10 cellular contexts compared by ENCODE assay signal in the genomic region with DNA sequence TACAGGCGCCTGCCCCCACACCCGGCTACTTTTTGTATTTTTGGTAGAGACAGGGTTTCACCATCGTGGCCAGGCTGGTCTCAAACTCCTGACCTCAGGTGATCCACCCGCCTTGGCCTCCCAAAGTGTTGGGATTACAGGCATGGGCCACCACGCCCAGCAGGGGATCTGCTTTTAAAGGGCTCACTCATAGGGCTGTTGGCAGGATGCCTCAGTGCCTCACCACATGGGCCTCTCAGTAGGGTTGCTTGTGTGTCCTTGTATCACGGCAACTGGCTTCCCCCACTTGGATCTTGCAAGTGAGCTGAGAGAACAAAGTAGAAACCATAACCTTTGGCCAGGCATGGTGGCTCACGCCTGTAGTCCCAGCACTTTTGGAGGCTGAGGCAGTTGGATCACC. TPM values are rescaled to one million over a fixed set of nuclear protein-coding genes. Genes with fewer than 3 reads are reported as not detected.
DNase-seq lines count a peak whose midpoint lies in the region; ATAC-seq, FAIRE-seq and TF ChIP-seq lines count a peak whose summit lies in the region.
"Not testable (repeated sequence)": the region's sequence is repeated elsewhere in the genome, so short reads cannot be mapped to it uniquely, and the experiment has no call there.
"Had no signal": no experiment of that assay in that cellular context is flagged by ENCODE, and none has a peak within 500 bp of the region (broad histone marks: within the 10 kb centered on the region; RNA-seq: fewer than 3 reads in every experiment).

No MANE protein-coding gene starts in this region.

- H4K5ac ChIP-seq in IMR-90 (ENCODE audit: low read depth, low read length) = not testable (repeated sequence)

- 100% methylated on average over 1 of the region's 7 CpGs; no CpG with 5 or more reads in 1 of the 2 experiments for WGBS in IMR-90 (ENCODE audit: extremely low coverage in 2 of 2, insufficient read length in 1 of 2), 2 experiments

- not testable (repeated sequence) for H3K4me3 ChIP-seq in IMR-90 (ENCODE audit: insufficient read depth, low read depth, low read length)

- not testable (repeated sequence) for H3K27ac Mint-ChIP-seq in chondrocyte (ENCODE audit: unreplicated experiment)

- H4K8ac ChIP-seq in IMR-90 (ENCODE audit: low read depth in 2 of 2, low read length in 2 of 2) = not testable (repeated sequence)

- DNase-seq in ACHN (peak; percentile 73), ELR (ENCODE audit: low read depth) (peak; percentile 52), IMR-90 (peak; percentile 49), RCC 7860 (ENCODE audit: low spot score) (peak; percentile 91), amniotic epithelial cell (ENCODE audit: low read depth) (peak; percentile 26), chondrocyte (ENCODE audit: low spot score) (peak; percentile 42), glomerular visceral epithelial cell (ENCODE audit: extremely low spot score) (peak; percentile 73), smooth muscle cell of the brain vasculature (ENCODE audit: low read depth, low spot score) (peak; percentile 50)

- not testable (repeated sequence) for H2BK5ac ChIP-seq in IMR-90 (ENCODE audit: low read depth, low read length, poor library complexity, severe bottlenecking)

- not testable (repeated sequence) for H3K14ac ChIP-seq in IMR-90 (replicated peaks; ENCODE audit: low read depth, low read length)

- H3K36me3 Mint-ChIP-seq in chondrocyte (ENCODE audit: low read depth) = peaks cover 14% of the 10 kb centered on the region

- peaks cover 13% of the 10 kb centered on the region for H3K9me1 ChIP-seq in IMR-90 (ENCODE audit: insufficient read depth, low read length)

- H2BK15ac ChIP-seq in IMR-90 (ENCODE audit: low read depth, low read length) = not testable (repeated sequence)

- POLR2A ChIA-PET in IMR-90 (lab: Charles Lee; ENCODE audit: unreplicated experiment) = not testable (repeated sequence)

- not testable (repeated sequence) for H2BK20ac ChIP-seq in IMR-90 (ENCODE audit: low read depth, low read length)

- not testable (repeated sequence) for H2BK120ac ChIP-seq in IMR-90 (ENCODE audit: low read depth, low read length)

- peak; percentile 83 for FAIRE-seq in RCC 7860 (lab: Jason Lieb, UNC)

- not testable (repeated sequence) for H3K56ac ChIP-seq in IMR-90 (ENCODE audit: extremely low read depth, insufficient read depth, low read length)

- H4K91ac ChIP-seq in IMR-90 (ENCODE audit: insufficient read depth, low read depth, low read length) = not testable (repeated sequence)

- not testable (repeated sequence) for BruUV-seq in IMR-90 (replicated peaks; lab: Mats Ljungman, UMichigan)

- intact Hi-C loops in IMR-90 (cut with micrococcal nuclease) = not testable (repeated sequence)

- not testable (repeated sequence) for ATAC-seq in IMR-90 (ENCODE audit: low read depth)

- dilution Hi-C loops in IMR-90 (cut with HindIII; ENCODE audit: low sequenced_read_pairs, unreplicated experiment) = not testable (repeated sequence)

- not testable (repeated sequence) for H3K27ac ChIP-seq in IMR-90 (ENCODE audit: insufficient read depth, low read length)

- peaks cover 12 to 35% of the 10 kb centered on the region in 2 experiments for H3K79me1 ChIP-seq in IMR-90 (ENCODE audit: low read depth in 1 of 2, low read length in 2 of 2)

- H3K4me2 ChIP-seq in IMR-90 (ENCODE audit: low read depth, low read length) = not testable (repeated sequence)

- H3K27me3 ChIP-seq in IMR-90 (ENCODE audit: control insufficient read depth, insufficient read depth, low read length) = not testable (repeated sequence)

- CTCF ChIA-PET in IMR-90 (lab: Yijun Ruan, JAX) = not testable (repeated sequence)

- not testable (repeated sequence) for H3K18ac ChIP-seq in IMR-90 (ENCODE audit: low read depth, low read length)

- TF ChIP-seq POLR2A in IMR-90 (IDR thresholded peaks at IDR 0.05; ENCODE audit: low read depth, low read length) = not testable (repeated sequence)

- not testable (repeated sequence) for H3K4me1 ChIP-seq in IMR-90 (ENCODE audit: control insufficient read depth, insufficient read depth, low read length)

- H3K9me3 Mint-ChIP-seq in chondrocyte (ENCODE audit: low read depth) = not testable (repeated sequence)

- not testable (repeated sequence) for H3K4me3 Mint-ChIP-seq in chondrocyte (ENCODE audit: unreplicated experiment)

- not testable (repeated sequence) for H4K20me1 ChIP-seq in IMR-90 (ENCODE audit: insufficient read depth, low read length)

- not testable (repeated sequence) for TF ChIP-seq CTCF in IMR-90 (conservative IDR thresholded peaks at IDR 0.05; ENCODE audit: low read depth, low read length); chondrocyte (IDR thresholded peaks at IDR 0.05)

- peaks cover 24% of the 10 kb centered on the region for H3K4me1 Mint-ChIP-seq in chondrocyte (ENCODE audit: low read depth)

- H3K9me3 ChIP-seq in IMR-90 (ENCODE audit: control insufficient read depth, insufficient read depth, low read length) = not testable (repeated sequence)

- not testable (repeated sequence) for H3K23ac ChIP-seq in IMR-90 (ENCODE audit: low read depth, low read length)

- H3K4ac ChIP-seq in IMR-90 (ENCODE audit: low read depth, low read length) = not testable (repeated sequence)

- H2AK5ac ChIP-seq in IMR-90 (ENCODE audit: low read depth, low read length) = not testable (repeated sequence)

- peaks cover 28% of the 10 kb centered on the region for H3K36me3 ChIP-seq in IMR-90 (ENCODE audit: control insufficient read depth, insufficient read depth, low read length)

- not testable (repeated sequence) for H3K9ac ChIP-seq in IMR-90 (ENCODE audit: low read depth, low read length)

- TF ChIP-seq RAD21 in IMR-90 (IDR thresholded peaks at IDR 0.05; ENCODE audit: low read length) = not testable (repeated sequence)

- H2AFZ ChIP-seq in IMR-90 (replicated peaks; ENCODE audit: low read length, poor library complexity) = not testable (repeated sequence)

- H2AK9ac ChIP-seq in IMR-90 (replicated peaks; ENCODE audit: low read depth, low read length, poor library complexity) = not testable (repeated sequence)

- not testable (repeated sequence) for H3K27me3 Mint-ChIP-seq in chondrocyte (ENCODE audit: low read depth)

- in situ Hi-C loops in ACHN (cut with HindIII; ENCODE audit: low pct_ligation_motif_present, low pct_unique_long_range_greater_than_20kb, low sequenced_read_pairs); IMR-90 (cut with MboI; ENCODE audit: low sequenced_read_pairs): not testable (repeated sequence)

RNA-seq across cellular contexts. Expression of a gene that starts 3.1 kb away (rescaled TPM):
- total RNA-seq in IMR-90 (2012; rRNA removed) = 438 and 487 TPM in 2 replicates
- polyA plus RNA-seq in IMR-90 (2012; rRNA removed) = 434 and 437 TPM in 2 replicates
- 372 and 430 TPM in 2 replicates for polyA plus RNA-seq in IMR-90 (2012; cell fraction: cytosol; rRNA removed)
- polyA plus RNA-seq in IMR-90 (2012; cell fraction: nucleus; rRNA removed; ENCODE audit: low replicate concordance) = 321 and 334 TPM in 2 replicates
- total RNA-seq in chondrocyte = 203 to 278 TPM (median 208 TPM) in 3 replicates

RNA-seq across cellular contexts. Expression of a gene that starts 15.5 kb away (rescaled TPM):
- total RNA-seq in IMR-90 (2012; rRNA removed) (not detected in 2 replicates), chondrocyte (not detected in 3 replicates)
- not detected in 2 replicates for polyA plus RNA-seq in IMR-90 (2012; rRNA removed)
- not detected in 2 replicates for polyA plus RNA-seq in IMR-90 (2012; cell fraction: cytosol; rRNA removed)
- not detected in 2 replicates for polyA plus RNA-seq in IMR-90 (2012; cell fraction: nucleus; rRNA removed; ENCODE audit: low replicate concordance)
- total RNA-seq: CD4-positive, alpha-beta memory T cell; SJCRH30 had no signal
- polyA plus RNA-seq: CD4-positive, alpha-beta memory T cell had no signal

Comparison
In these comparisons a context has a peak if more than half of its experiments do, and no peak if none do; other contexts are left out.
1. DNase-seq: peak in every context shown above with its lines; median percentile 91 in RCC 7860; 73 in ACHN; 73 in glomerular visceral epithelial cell; 52 in ELR; 50 in smooth muscle cell of the brain vasculature; 49 in IMR-90; 42 in chondrocyte; 26 in amniotic epithelial cell.